ENCODE assay signal across 9 cellular contexts in the genomic region with DNA sequence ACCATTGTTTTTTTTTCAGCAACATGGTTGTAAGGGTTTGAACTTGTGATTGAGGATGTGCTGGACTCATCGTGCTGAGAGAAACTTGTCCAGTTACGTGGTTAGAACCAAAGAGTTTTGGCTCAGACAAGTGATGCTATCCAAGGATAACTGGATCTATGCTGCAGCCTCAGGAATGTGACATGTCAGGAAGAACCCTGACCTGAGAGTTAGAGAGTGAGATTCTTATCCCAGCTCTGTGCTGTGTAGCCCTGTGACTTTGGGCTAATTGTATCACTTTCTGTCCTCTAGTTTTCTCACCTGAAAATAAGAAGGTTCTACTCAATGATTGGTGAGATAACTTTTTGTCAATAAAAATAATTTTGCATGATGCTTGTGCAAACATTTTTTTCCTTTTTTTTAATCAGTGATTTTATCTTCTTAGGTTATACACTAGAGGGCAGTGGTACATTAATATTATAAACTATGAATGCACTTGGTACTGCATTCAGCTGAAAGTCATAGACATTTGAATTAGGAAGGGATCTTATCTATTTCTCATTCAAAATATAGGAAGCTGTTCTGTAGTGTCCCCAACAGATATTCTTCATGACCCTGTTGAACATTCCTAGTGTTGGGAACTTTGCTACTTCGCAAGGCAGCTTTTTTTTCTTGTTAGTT.
DNase-seq lines count a peak whose midpoint lies in the region; ATAC-seq, FAIRE-seq and TF ChIP-seq lines count a peak whose summit lies in the region.
"Had no signal": no experiment of that assay in that cellular context is flagged by ENCODE, and none has a peak within 500 bp of the region (broad histone marks: within the 10 kb centered on the region; RNA-seq: fewer than 3 reads in every experiment).

No MANE protein-coding gene starts in this region.

- H3K79me2 ChIP-seq in OCI-LY7 (ENCODE audit: insufficient read depth, low read depth, low read length) = no peaks in the 10 kb centered on the region

- peak; percentile 28; the same call in 2 of the 3 replicates for TF ChIP-seq CTCF in A549 (IDR thresholded peaks at IDR 0.05)
- TF ChIP-seq CTCF in HFFc6 (IDR thresholded peaks at IDR 0.05) = peak; percentile 76
- peak; percentile 78 for TF ChIP-seq CTCF in OCI-LY7 (conservative IDR thresholded peaks at IDR 0.05; ENCODE audit: low read length)
- TF ChIP-seq CTCF in lower leg skin (IDR thresholded peaks at IDR 0.05) = no peak

- peaks cover 6% of the 10 kb centered on the region; the same call in 1 of the 2 replicates for H3K4me1 Mint-ChIP-seq in HFFc6 (ENCODE audit: low read depth)

- H3K4me3 Mint-ChIP-seq in HFFc6 = no peak overlapping the region
- H3K4me3 Mint-ChIP-seq: activated naive CD8-positive, alpha-beta T cell had no signal

- intact Hi-C loops in OCI-LY7 (cut with micrococcal nuclease; ENCODE audit: unreplicated experiment) (no loop called here), lower leg skin (cut with DNase I; ENCODE audit: low total_unique reads) (no loop called here)

- H3K4me3 ChIP-seq in A549 (no peak overlapping the region), OCI-LY7 (ENCODE audit: low read depth, low read length, poor library complexity, severe bottlenecking) (no peak overlapping the region), lower leg skin (ENCODE audit: low read depth, poor library complexity, severe bottlenecking) (no peak overlapping the region)

- ATAC-seq in A549 (peak in 1 of 2 experiments; percentile 46; a peak in 1 of 6 replicates), GM21526 (IDR thresholded peaks at IDR 0.05; ENCODE audit: low FRiP score, unreplicated experiment) (no peak)

- H3K4me1 ChIP-seq in A549 (no peaks in the 10 kb centered on the region), OCI-LY7 (ENCODE audit: insufficient read depth, low read length, poor library complexity, severe bottlenecking) (no peaks in the 10 kb centered on the region)

- H4K20me1 ChIP-seq in OCI-LY7 (ENCODE audit: insufficient read depth, low read length) = no peaks in the 10 kb centered on the region

- H3K27ac Mint-ChIP-seq in HFFc6 = no peak overlapping the region
- H3K27ac Mint-ChIP-seq: activated naive CD8-positive, alpha-beta T cell had no signal

- H3K27ac ChIP-seq in A549 (no peak overlapping the region), OCI-LY7 (ENCODE audit: low read depth, low read length, poor library complexity, severe bottlenecking) (no peak overlapping the region)

- no peaks in the 10 kb centered on the region for H3K9me3 Mint-ChIP-seq in HFFc6

- H3K36me3 ChIP-seq in OCI-LY7 (ENCODE audit: insufficient read depth, low read length) = no peaks in the 10 kb centered on the region

- DNase-seq in A549 (ENCODE audit: low read depth in 1 of 2, low spot score in 1 of 2) = peak in 1 of 2 experiments; percentile 4
- DNase-seq in HFFc6 = peak; percentile 13
- DNase-seq in OCI-LY7 (ENCODE audit: low spot score) = peak; percentile 27
- DNase-seq in fibroblast of peridontal ligament (ENCODE audit: extremely low read depth) = peak; percentile 53
- DNase-seq in H4 (ENCODE audit: low spot score) = no peak
- DNase-seq in lower leg skin (ENCODE audit: low spot score in 2 of 2) = no peak
- DNase-seq in activated naive CD4-positive, alpha-beta T cell (lab: John Stamatoyannopoulos, UW) = no peak

- H3K9me3 ChIP-seq in A549 = no peaks in the 10 kb centered on the region
- H3K9me3 ChIP-seq in OCI-LY7 (ENCODE audit: low read length) = no peaks in the 10 kb centered on the region

- H3K9me2 ChIP-seq in OCI-LY7 (ENCODE audit: insufficient read depth, low read length) = no peaks in the 10 kb centered on the region

- no peaks in the 10 kb centered on the region for H3K36me3 Mint-ChIP-seq in HFFc6 (ENCODE audit: low read depth)
- H3K36me3 Mint-ChIP-seq: activated naive CD8-positive, alpha-beta T cell had no signal

- WGBS in A549 (ENCODE audit: missing lambda C conversion rate) = 11% methylated on average over 3 of the region's 3 CpGs
- 59 to 67% methylated on average over 3 of the region's 3 CpGs for WGBS in lower leg skin, 2 donors

- peak; percentile 27 to 34; a peak in 4 of 5 replicates for TF ChIP-seq RAD21 in A549 (conservative IDR thresholded peaks at IDR 0.05 in 1 of 2, IDR thresholded peaks at IDR 0.05 in 1 of 2)

- peaks cover 9% of the 10 kb centered on the region for H3K27me3 Mint-ChIP-seq in HFFc6 (ENCODE audit: insufficient read depth)

- no peak overlapping the region for H2AFZ ChIP-seq in OCI-LY7 (ENCODE audit: low read length)

- POLR2A ChIA-PET in A549 (lab: Yijun Ruan, JAX) (no interaction called here), OCI-LY7 (lab: Charles Lee) (interaction anchor here (0.6 kb wide), 1 partner anchor 1528 kb away, joined by 4 read pairs; no protein-coding TSS in a partner anchor)

- H3K4me2 ChIP-seq in A549 (no peak overlapping the region), OCI-LY7 (ENCODE audit: low read length) (no peak overlapping the region)

- no TSS peak for BruUV-seq in OCI-LY7 (replicated peaks; lab: Mats Ljungman, UMichigan)

- no peak for TF ChIP-seq EP300 in A549 (IDR thresholded peaks at IDR 0.05)

- CTCF ChIA-PET in A549 (lab: Yijun Ruan, JAX) = interaction anchor here (1.0 to 1.6 kb wide), 8 partner anchors 12 to 1528 kb away, joined by 3 to 5 read pairs (median 3); no protein-coding TSS in a partner anchor
- CTCF ChIA-PET in OCI-LY7 (lab: Charles Lee; ENCODE audit: unreplicated experiment) = no interaction called here

- TF ChIP-seq POLR2A in A549 (IDR thresholded peaks at IDR 0.05; ENCODE audit: low read length) (no peak), lower leg skin (IDR thresholded peaks at IDR 0.05) (no peak)

- FAIRE-seq in A549 (lab: Jason Lieb, UNC) = no peak

TF ChIP-seq in A549, 52 proteins besides CTCF, POLR2A, EP300 and RAD21:
- no peak for TF ChIP-seq ZNF302 (CRISPR knock-in tag; IDR thresholded peaks at IDR 0.05)
- no peak for TF ChIP-seq ESRRA (IDR thresholded peaks at IDR 0.05; ENCODE audit: borderline replicate concordance, low read length)
- no peak for TF ChIP-seq CBX8 (IDR thresholded peaks at IDR 0.05)
- no peak for TF ChIP-seq TFCP2L1 (CRISPR knock-in tag; IDR thresholded peaks at IDR 0.05)

Comparison
In these comparisons a context has a peak if more than half of its experiments do, and no peak if none do; other contexts are left out.
1. DNase-seq: peak in HFFc6 (single experiment), OCI-LY7 (single experiment) and fibroblast of peridontal ligament (single experiment); none in H4 (single experiment), lower leg skin (0 of 2) and activated naive CD4-positive, alpha-beta T cell (0 of 4).
2. CTCF ChIP-seq: peak in A549 (single experiment), HFFc6 (single experiment) and OCI-LY7 (single experiment); none in lower leg skin (0 of 3).